In genomic region chr12:64193045-64193444, GRCh38 we compare ENCODE assay signal across 10 cellular contexts.
DNase-seq lines count a peak whose midpoint lies in the region; ATAC-seq and TF ChIP-seq lines count a peak whose summit lies in the region.
"Had no signal": no experiment of that assay in that cellular context is flagged by ENCODE, and none has a peak within 500 bp of the region (broad histone marks: within the 10 kb centered on the region; RNA-seq: fewer than 3 reads in every experiment).

No MANE protein-coding gene starts in this region.

- no peak for TF ChIP-seq POLR2A in erythroblast (IDR thresholded peaks at IDR 0.05; ENCODE audit: low read length)

- DNase-seq in NCI-H2196 treated with DMSO at 0.1 percent for 48 hours (lab: John Stamatoyannopoulos, UW; ENCODE audit: unreplicated experiment) (no peak), erythroblast (lab: John Stamatoyannopoulos, UW) (no peak), dedifferentiated amniotic fluid mesenchymal stem cell (ENCODE audit: extremely low spot score) (no peak), GDM1 (lab: John Stamatoyannopoulos, UW) (no peak)
- DNase-seq: activated effector memory CD4-positive, alpha-beta T cell treated with Interleukin-2 at 50 U/mL for 16 hours; transverse colon had no signal

- ATAC-seq in GM18498 (IDR thresholded peaks at IDR 0.05; ENCODE audit: unreplicated experiment) (peak; percentile 96), GM19328 (IDR thresholded peaks at IDR 0.05; ENCODE audit: unreplicated experiment) (peak; percentile 77), HG02678 (IDR thresholded peaks at IDR 0.05; ENCODE audit: unreplicated experiment) (peak; percentile 91), HG03457 (IDR thresholded peaks at IDR 0.05; ENCODE audit: unreplicated experiment) (peak; percentile 93)
